In the genomic region with DNA sequence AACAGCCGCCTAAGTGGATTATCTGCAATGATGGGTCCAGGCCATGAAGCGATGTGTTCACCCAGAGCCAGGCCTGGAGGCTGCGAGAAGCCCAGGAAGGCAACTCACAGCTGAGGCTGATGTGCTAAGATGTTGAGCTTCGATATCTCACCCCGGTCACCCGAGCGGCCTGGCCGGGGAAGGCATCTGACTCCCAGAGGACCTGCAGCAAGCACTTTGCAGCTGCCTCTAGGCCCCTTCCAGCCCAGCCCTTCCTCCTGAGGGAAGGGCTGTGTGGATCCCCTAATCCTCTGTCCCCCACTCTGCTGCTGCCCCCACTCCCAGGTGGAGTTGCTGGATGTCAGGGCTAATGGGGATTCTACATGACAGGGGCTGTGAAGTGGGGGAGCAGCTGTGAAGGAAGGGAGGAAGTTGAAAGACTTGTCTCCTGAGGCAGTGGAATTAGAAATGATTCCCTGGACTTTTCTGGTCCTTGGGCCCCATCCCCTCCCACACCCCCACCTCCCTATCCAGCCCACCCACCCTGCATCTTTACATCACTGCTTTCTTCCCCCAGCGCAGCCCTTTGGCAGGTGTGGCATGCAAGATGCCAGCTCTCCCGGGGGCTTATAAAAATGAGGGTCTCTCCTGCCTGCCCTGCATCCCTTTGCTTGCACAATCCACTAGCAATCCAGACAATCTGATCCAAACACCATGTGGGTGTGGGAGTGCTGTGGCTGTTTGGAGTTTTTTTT, we compare ENCODE assay signal across 31 cellular contexts. TPM values are rescaled to one million over a fixed set of nuclear protein-coding genes. Genes with fewer than 3 reads are reported as not detected.
A peak's percentile ranks its signal among the peaks of the same experiment; 100 is the strongest.
DNase-seq lines count a peak whose midpoint lies in the region; ATAC-seq lines count a peak whose summit lies in the region.
"Had no signal": no experiment of that assay in that cellular context is flagged by ENCODE, and none has a peak within 500 bp of the region (broad histone marks: within the 10 kb centered on the region; RNA-seq: fewer than 3 reads in every experiment).

No MANE protein-coding gene starts in this region.

- H3K4me3 ChIP-seq in iPS-18c (ENCODE audit: insufficient read depth, low read depth, low read length) (0 out of 2 replicates have a peak overlapping the region, but pooled peaks have one; percentile 11), right cardiac atrium (ENCODE audit: low read length) (no peak overlapping the region)
- H3K4me3 ChIP-seq: breast epithelium, uterus had no signal

- H3K27ac ChIP-seq in right cardiac atrium (ENCODE audit: low read length) = no peak overlapping the region
- H3K27ac ChIP-seq: breast epithelium, uterus, VCaP had no signal

- no peak for ATAC-seq in right cardiac atrium
- ATAC-seq: activated T-helper 17 cell treated with anti-CD3 and anti-CD28 coated beads, Interleukin-2, amount 50 U/mL, for 72 hours had no signal

- H3K9me3 ChIP-seq in iPS-18c (ENCODE audit: control insufficient read depth, insufficient read depth, low read length) (no peaks in the 10 kb centered on the region), right cardiac atrium (ENCODE audit: control insufficient read depth, low read length) (no peaks in the 10 kb centered on the region)
- H3K9me3 ChIP-seq: breast epithelium, uterus had no signal

- peak; percentile 35 for DNase-seq in activated CD8-positive, alpha-beta memory T cell treated with anti-CD3 and anti-CD28 coated beads for 24 hours
- no peak for DNase-seq in activated CD8-positive, alpha-beta memory T cell treated with anti-CD3 and anti-CD28 coated beads, Interleukin-2, amount 50 U/mL, for 4 hours
- DNase-seq in SK-N-DZ (ENCODE audit: low spot score) (peak; percentile 83), retina (peak; percentile 69), AG08395 (ENCODE audit: low spot score) (no peak), right cardiac atrium (no peak), D341Med (ENCODE audit: low spot score) (no peak)
- DNase-seq: activated CD4-positive, alpha-beta T cell treated with anti-CD3 and anti-CD28 coated beads for 48 hours; DMS79; effector CD8-positive, alpha-beta T cell; erythroblast; GDM1; kidney; NCI-H1092 treated with DMSO at 0.1 percent for 48 hours; NCI-H1694 treated with DMSO at 0.1 percent for 48 hours; NCI-H446 treated with DMSO at 0.1 percent for 48 hours; NCI-H774; occipital lobe; SIG-M5; small intestine; stimulated activated naive CD4-positive, alpha-beta T cell treated with Interleukin-2 at 50 U/mL for 16 hours; T-helper 9 cell; uterus had no signal

- no peaks in the 10 kb centered on the region for H3K27me3 ChIP-seq in right cardiac atrium (ENCODE audit: control insufficient read depth, insufficient read depth)
- H3K27me3 ChIP-seq: breast epithelium, uterus had no signal

- no peaks in the 10 kb centered on the region for H3K4me1 ChIP-seq in right cardiac atrium (ENCODE audit: control insufficient read depth, insufficient read depth, low read length)
- H3K4me1 ChIP-seq: breast epithelium, uterus had no signal

- 81% methylated on average over 10 of the region's 10 CpGs for WGBS in right cardiac atrium

- intact Hi-C loops in right cardiac atrium (cut with DNase I) = loop anchor here in 1 of 4 donors (10.0 kb wide), 1 partner anchor 75 kb away; no protein-coding TSS in a partner anchor

RNA-seq across cellular contexts. Expression of a gene that starts 4.3 kb away (rescaled TPM):
- polyA plus RNA-seq in SK-N-DZ (2014; cell fraction: cytosol; rRNA removed) = 1.7 and 1.8 TPM in 2 replicates
- 18.6 and 32.4 TPM in 2 replicates for polyA plus RNA-seq in SK-N-DZ (2014; cell fraction: nucleus; rRNA removed)
- under 1 TPM in 2 of 4 donors, not detected in 2; 0.26 to 0.84 TPM for total RNA-seq in right cardiac atrium
- 0.93 TPM for polyA plus RNA-seq in right cardiac atrium
- total RNA-seq: activated T-helper 17 cell treated with anti-CD3 and anti-CD28 coated beads, Interleukin-2, amount 50 U/mL, for 72 hours; GM23338; liver; occipital lobe; temporal lobe had no signal
- polyA plus RNA-seq: GM23338, liver had no signal

RNA-seq across cellular contexts. Expression of a gene that starts 38.4 kb away (rescaled TPM):
- 0.15 TPM in 1 of 2 replicates, not detected in the other for polyA plus RNA-seq in SK-N-DZ (2014; cell fraction: cytosol; rRNA removed)
- 0.14 and 0.18 TPM in 2 replicates for polyA plus RNA-seq in SK-N-DZ (2014; cell fraction: nucleus; rRNA removed)
- total RNA-seq in right cardiac atrium = 1 to 10 TPM in 3 of 4 donors, under 1 TPM in 1; 0.71 to 3.1 (median 1.1) TPM
- 1.3 TPM for polyA plus RNA-seq in right cardiac atrium
- total RNA-seq: A172 had no signal

RNA-seq across cellular contexts. Expression of a gene that starts 39.6 kb away (rescaled TPM):
- polyA plus RNA-seq in SK-N-DZ (2014; cell fraction: cytosol; rRNA removed) = 9.4 and 12.9 TPM in 2 replicates
- polyA plus RNA-seq in SK-N-DZ (2014; cell fraction: nucleus; rRNA removed) = 16.6 and 16.8 TPM in 2 replicates
- 1 to 10 TPM in 1 of 4 donors, under 1 TPM in 2, not detected in 1; 0.37 to 1.0 (median 0.65) TPM for total RNA-seq in right cardiac atrium
- 1.2 TPM for polyA plus RNA-seq in right cardiac atrium
- total RNA-seq: activated T-helper 17 cell treated with anti-CD3 and anti-CD28 coated beads, Interleukin-2, amount 50 U/mL, for 72 hours; GM23338; liver had no signal
- polyA plus RNA-seq: GM23338 had no signal

RNA-seq across cellular contexts. Expression of a gene that starts 54.7 kb away (rescaled TPM):
- polyA plus RNA-seq in SK-N-DZ (2014; cell fraction: cytosol; rRNA removed) = 43.3 and 47.7 TPM in 2 replicates
- polyA plus RNA-seq in SK-N-DZ (2014; cell fraction: nucleus; rRNA removed) = 41.8 and 78.2 TPM in 2 replicates
- 10 to 100 TPM; 43.4 to 59.4 (median 51.0) TPM for total RNA-seq in right cardiac atrium
- 37.7 TPM for polyA plus RNA-seq in right cardiac atrium

Comparison
In these comparisons a context has a peak if more than half of its experiments do, and no peak if none do; other contexts are left out.
1. DNase-seq: peak in activated CD8-positive, alpha-beta memory T cell treated with anti-CD3 and anti-CD28 coated beads for 24 hours (single experiment), SK-N-DZ (single experiment) and retina (single experiment); none in activated CD8-positive, alpha-beta memory T cell treated with anti-CD3 and anti-CD28 coated beads, Interleukin-2, amount 50 U/mL, for 4 hours (single experiment), AG08395 (single experiment), right cardiac atrium (0 of 3) and D341Med (single experiment).